24 cellular contexts compared by ENCODE assay signal in genomic region chr6:163162874-163163213, GRCh38.
"Had no signal": no experiment of that assay in that cellular context is flagged by ENCODE, and none has a peak within 500 bp of the region (broad histone marks: within the 10 kb centered on the region; RNA-seq: fewer than 3 reads in every experiment).

No MANE protein-coding gene starts in this region.

- H3K4me2 ChIP-seq: hepatocyte had no signal

- H3K27me3 ChIP-seq: hepatocyte, vagina had no signal

- H3K9me3 ChIP-seq: thoracic aorta, vagina had no signal

- H3K27ac Mint-ChIP-seq: activated CD4-positive, alpha-beta memory T cell treated with anti-CD3 and anti-CD28 coated beads for 36 hours; activated naive CD4-positive, alpha-beta T cell treated with anti-CD3 and anti-CD28 coated beads, Interleukin-2, amount 10 ng/mL, durations not matched to agents 7 days and 5 days; activated T-cell treated with anti-CD3 and anti-CD28 coated beads, Interleukin-2, amount 50 U/mL, for 72 hours; immature natural killer cell; memory B cell; nephron; stimulated activated naive B cell treated with anti-CD40 and anti-IgM and Interleukin-4, amounts not matched to agents 10 μg/mL and 1 μg/mL and 100 μg/mL, for 72 hours; T-helper 1 cell treated with Interleukin-12 subunit alpha and Interleukin-12 subunit beta and Interleukin-4 antibody, amounts not matched to agents 30 μg/mL and 1 μg/mL, for 36 hours; type B pancreatic cell had no signal

- H3K36me3 Mint-ChIP-seq: activated CD4-positive, alpha-beta memory T cell treated with anti-CD3 and anti-CD28 coated beads for 36 hours; activated naive CD4-positive, alpha-beta T cell treated with anti-CD3 and anti-CD28 coated beads, Interleukin-2, amount 10 ng/mL, durations not matched to agents 7 days and 5 days; immature natural killer cell; memory B cell; stimulated activated naive B cell treated with anti-CD40 and anti-IgM and Interleukin-4, amounts not matched to agents 10 μg/mL and 1 μg/mL and 100 μg/mL, for 72 hours; type B pancreatic cell had no signal

- DNase-seq: activated CD4-positive, alpha-beta memory T cell treated with anti-CD3 and anti-CD28 coated beads for 36 hours; activated CD4-positive, alpha-beta T cell treated with anti-CD3 and anti-CD28 coated beads for 48 hours; activated effector memory CD4-positive, alpha-beta T cell treated with anti-CD3 and anti-CD28 coated beads, Interleukin-2, amount 50 U/mL, for 16 hours; activated naive CD4-positive, alpha-beta T cell treated with anti-CD3 and anti-CD28 coated beads, Interleukin-2, amount 10 ng/mL, durations not matched to agents 7 days and 5 days; activated T-cell treated with anti-CD3 and anti-CD28 coated beads, Interleukin-2, amount 50 U/mL, for 72 hours; amygdala; effector CD8-positive, alpha-beta T cell; foreskin melanocyte; glutamatergic neuron; immature natural killer cell; left ventricle myocardium superior; nucleus accumbens; small intestine; stimulated activated CD4-positive, alpha-beta T cell treated with anti-CD3 and anti-CD28 coated beads, Interleukin-15, amount 100 ng/mL, for 24 hours; stimulated activated naive B cell treated with anti-CD40 and anti-IgM and Interleukin-4, amounts not matched to agents 10 μg/mL and 1 μg/mL and 100 μg/mL, for 72 hours; T1000 had no signal

- H3K4me3 ChIP-seq: hepatocyte, thoracic aorta, vagina had no signal

- H3K4me1 Mint-ChIP-seq: activated naive CD4-positive, alpha-beta T cell treated with anti-CD3 and anti-CD28 coated beads, Interleukin-2, amount 10 ng/mL, durations not matched to agents 7 days and 5 days; immature natural killer cell; memory B cell; nephron; stimulated activated naive B cell treated with anti-CD40 and anti-IgM and Interleukin-4, amounts not matched to agents 10 μg/mL and 1 μg/mL and 100 μg/mL, for 72 hours had no signal

- H3K4me1 ChIP-seq: vagina had no signal

- H2AFZ ChIP-seq: hepatocyte had no signal

- H3K27me3 Mint-ChIP-seq: activated naive CD4-positive, alpha-beta T cell treated with anti-CD3 and anti-CD28 coated beads, Interleukin-2, amount 10 ng/mL, durations not matched to agents 7 days and 5 days; type B pancreatic cell had no signal

- H3K79me2 ChIP-seq: hepatocyte had no signal

- H3K9me3 Mint-ChIP-seq: activated CD4-positive, alpha-beta memory T cell treated with anti-CD3 and anti-CD28 coated beads for 36 hours; activated naive CD4-positive, alpha-beta T cell treated with anti-CD3 and anti-CD28 coated beads, Interleukin-2, amount 10 ng/mL, durations not matched to agents 7 days and 5 days; activated T-cell treated with anti-CD3 and anti-CD28 coated beads, Interleukin-2, amount 50 U/mL, for 72 hours; immature natural killer cell; memory B cell; nephron; stimulated activated naive B cell treated with anti-CD40 and anti-IgM and Interleukin-4, amounts not matched to agents 10 μg/mL and 1 μg/mL and 100 μg/mL, for 72 hours; T-helper 1 cell treated with Interleukin-12 subunit alpha and Interleukin-12 subunit beta and Interleukin-4 antibody, amounts not matched to agents 30 μg/mL and 1 μg/mL, for 36 hours; type B pancreatic cell had no signal

- H3K36me3 ChIP-seq: thoracic aorta, vagina had no signal

- ATAC-seq: activated T-cell treated with anti-CD3 and anti-CD28 coated beads, Interleukin-2, amount 50 U/mL, for 72 hours; left ventricle myocardium superior; sciatic nerve; stimulated activated naive B cell treated with anti-CD40 and anti-IgM and Interleukin-4, amounts not matched to agents 10 μg/mL and 1 μg/mL and 100 μg/mL, for 72 hours had no signal

- H3K27ac ChIP-seq: hepatocyte, thoracic aorta, vagina had no signal

- H3K4me3 Mint-ChIP-seq: activated CD4-positive, alpha-beta memory T cell treated with anti-CD3 and anti-CD28 coated beads for 36 hours; activated naive CD4-positive, alpha-beta T cell treated with anti-CD3 and anti-CD28 coated beads, Interleukin-2, amount 10 ng/mL, durations not matched to agents 7 days and 5 days; activated T-cell treated with anti-CD3 and anti-CD28 coated beads, Interleukin-2, amount 50 U/mL, for 72 hours; immature natural killer cell; memory B cell; nephron; stimulated activated naive B cell treated with anti-CD40 and anti-IgM and Interleukin-4, amounts not matched to agents 10 μg/mL and 1 μg/mL and 100 μg/mL, for 72 hours; T-helper 1 cell treated with Interleukin-12 subunit alpha and Interleukin-12 subunit beta and Interleukin-4 antibody, amounts not matched to agents 30 μg/mL and 1 μg/mL, for 36 hours; type B pancreatic cell had no signal
